ENCODE assay signal across 8 cellular contexts in the genomic region with DNA sequence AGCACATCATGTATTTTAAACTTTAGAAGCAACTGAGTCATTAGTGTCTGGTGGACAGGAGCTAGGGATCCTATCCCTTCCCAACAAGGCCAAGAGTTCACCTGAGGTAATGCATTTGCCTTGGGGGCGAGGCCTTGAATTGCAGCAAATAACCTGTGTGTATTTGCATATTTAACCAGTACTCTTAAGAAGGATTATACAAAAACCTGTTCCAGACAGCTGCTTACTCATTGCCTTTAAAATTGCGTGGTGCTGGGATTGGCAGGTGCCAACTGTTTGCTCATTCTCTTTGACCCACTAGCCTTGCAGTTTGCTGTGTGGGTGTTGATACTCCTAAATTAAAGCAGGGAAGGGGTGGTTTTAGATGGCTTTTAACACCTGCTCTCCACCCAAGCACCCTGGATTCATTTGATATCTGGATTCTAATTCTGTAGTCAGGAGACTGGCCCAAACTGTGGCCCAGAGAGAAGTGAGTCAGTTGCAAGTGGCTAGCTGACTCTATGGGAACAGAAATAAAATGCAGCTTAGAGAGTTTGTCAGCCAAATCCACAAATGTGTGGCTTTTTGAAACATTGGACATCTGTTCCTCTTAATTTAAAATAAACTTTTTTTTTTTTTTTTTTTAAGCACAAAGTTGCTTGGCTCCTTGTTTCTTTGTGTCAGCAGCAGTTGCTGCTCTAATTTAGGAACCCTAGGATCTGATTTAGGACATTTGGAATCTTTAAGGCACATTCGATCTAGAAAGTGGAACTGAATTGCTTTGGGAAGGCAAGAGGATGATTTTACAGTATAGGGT. TPM values are rescaled to one million over a fixed set of nuclear protein-coding genes. Genes with fewer than 3 reads are reported as not detected.
DNase-seq lines count a peak whose midpoint lies in the region; ATAC-seq, FAIRE-seq and TF ChIP-seq lines count a peak whose summit lies in the region.

No MANE protein-coding gene starts in this region.

- no peak for TF ChIP-seq CTCF in GM10266 (IDR thresholded peaks at IDR 0.05; ENCODE audit: control insufficient read depth, insufficient read depth, low read depth, missing control alignments)

- H3K4me3 Mint-ChIP-seq in T-helper 17 cell = peak overlapping the region; percentile 55

- TF ChIP-seq POLR2A in GM12891 (IDR thresholded peaks at IDR 0.05; ENCODE audit: low read depth, low read length) = no peak

- H3K4me1 ChIP-seq in effector memory CD4-positive, alpha-beta T cell (ENCODE audit: control insufficient read depth, insufficient read depth, low read length, poor library complexity, severe bottlenecking) = peaks cover 39% of the 10 kb centered on the region
- H3K4me1 ChIP-seq in muscle layer of duodenum (ENCODE audit: control insufficient read depth in 1 of 2, insufficient read depth in 2 of 2, low read length in 2 of 2) = peaks cover 16 to 22% of the 10 kb centered on the region in 2 donors

- no peaks in the 10 kb centered on the region for H3K36me3 ChIP-seq in effector memory CD4-positive, alpha-beta T cell (ENCODE audit: control insufficient read depth, insufficient read depth, low read length)
- H3K36me3 ChIP-seq in muscle layer of duodenum (ENCODE audit: control insufficient read depth in 1 of 2, insufficient read depth in 2 of 2, low read length in 2 of 2) = peaks cover 3 to 6% of the 10 kb centered on the region in 2 donors

- no peaks in the 10 kb centered on the region for H3K27me3 ChIP-seq in effector memory CD4-positive, alpha-beta T cell (replicated peaks; ENCODE audit: control insufficient read depth, insufficient read depth, low read length, poor library complexity, severe bottlenecking)
- H3K27me3 ChIP-seq in muscle layer of duodenum (ENCODE audit: low read depth, low read length) = no peaks in the 10 kb centered on the region

- no peaks in the 10 kb centered on the region for H3K27me3 Mint-ChIP-seq in T-helper 17 cell

- peaks cover under 1% of the 10 kb centered on the region for H3K36me3 Mint-ChIP-seq in T-helper 17 cell (ENCODE audit: low read depth)

- FAIRE-seq in GM12891 (lab: Jason Lieb, UNC) = no peak

- ATAC-seq in T-helper 17 cell (peak; percentile 8), HG03565 (IDR thresholded peaks at IDR 0.05; ENCODE audit: unreplicated experiment) (no peak), HG03280 (IDR thresholded peaks at IDR 0.05; ENCODE audit: unreplicated experiment) (no peak)

- peaks cover 49% of the 10 kb centered on the region for H3K4me1 Mint-ChIP-seq in T-helper 17 cell

- H3K4me3 ChIP-seq in effector memory CD4-positive, alpha-beta T cell (ENCODE audit: insufficient read depth, low read depth, low read length, poor library complexity, severe bottlenecking) = no peak overlapping the region
- H3K4me3 ChIP-seq in muscle layer of duodenum (ENCODE audit: low read depth in 1 of 2, low read length in 2 of 2) = peak overlapping the region in 1 of 2 donors; percentile 5

- H3K27ac ChIP-seq in effector memory CD4-positive, alpha-beta T cell (ENCODE audit: insufficient read depth, low read length, poor library complexity, severe bottlenecking) = peak overlapping the region; percentile 73
- H3K27ac ChIP-seq in muscle layer of duodenum (ENCODE audit: low read length) = peak overlapping the region; percentile 88

- H3K9me3 ChIP-seq in T-helper 17 cell (ENCODE audit: control insufficient read depth, low read length, poor library complexity, severe bottlenecking) (peaks cover under 1% of the 10 kb centered on the region), muscle layer of duodenum (ENCODE audit: control insufficient read depth in 1 of 2, low read length in 2 of 2) (no peaks in the 10 kb centered on the region)
- H3K9me3 ChIP-seq in effector memory CD4-positive, alpha-beta T cell (ENCODE audit: control insufficient read depth, low read length) = no peaks in the 10 kb centered on the region

- DNase-seq in GM12891 (ENCODE audit: insufficient read length, low spot score) (no peak), NCI-H1092 (lab: John Stamatoyannopoulos, UW) (peak; percentile 74), T-helper 17 cell (no peak), GM10266 (ENCODE audit: extremely low spot score) (no peak)
- DNase-seq in effector memory CD4-positive, alpha-beta T cell = no peak

- H3K27ac Mint-ChIP-seq in T-helper 17 cell = peak overlapping the region; percentile 99

TF ChIP-seq in GM12891, 5 proteins besides CTCF, POLR2A, EP300 and RAD21:
- TF ChIP-seq TAF1 (IDR thresholded peaks at IDR 0.05; ENCODE audit: low read depth, low read length) = no peak
- peak; percentile 56; the same call in 1 of the 2 replicates for TF ChIP-seq SPI1 (IDR thresholded peaks at IDR 0.05; ENCODE audit: low read depth, low read length)
- no peak for TF ChIP-seq PAX5 (IDR thresholded peaks at IDR 0.05; ENCODE audit: insufficient read depth, low read length, severe bottlenecking)
- TF ChIP-seq POU2F2 (IDR thresholded peaks at IDR 0.05; ENCODE audit: low read depth, low read length) = peak; percentile 87
- TF ChIP-seq POLR2AphosphoS5 (IDR thresholded peaks at IDR 0.05; ENCODE audit: low read depth, low read length) = no peak

RNA-seq across cellular contexts. Expression of a gene that starts 47.0 kb away (rescaled TPM):
- 2.2 TPM for polyA plus RNA-seq in GM12891 (2012; ENCODE audit: low read depth, missing spikeins)
- 1 to 10 TPM; 6.3 to 8.6 TPM for total RNA-seq in T-helper 17 cell

RNA-seq across cellular contexts. Expression of a gene that starts 47.1 kb away (rescaled TPM):
- polyA plus RNA-seq in GM12891 (2012; ENCODE audit: low read depth, missing spikeins) = 10.6 TPM
- 100 to 1,000 TPM in 1 of 2 donors, 10 to 100 TPM in 1; 86.6 to 105 TPM for total RNA-seq in T-helper 17 cell
